In the genomic region with DNA sequence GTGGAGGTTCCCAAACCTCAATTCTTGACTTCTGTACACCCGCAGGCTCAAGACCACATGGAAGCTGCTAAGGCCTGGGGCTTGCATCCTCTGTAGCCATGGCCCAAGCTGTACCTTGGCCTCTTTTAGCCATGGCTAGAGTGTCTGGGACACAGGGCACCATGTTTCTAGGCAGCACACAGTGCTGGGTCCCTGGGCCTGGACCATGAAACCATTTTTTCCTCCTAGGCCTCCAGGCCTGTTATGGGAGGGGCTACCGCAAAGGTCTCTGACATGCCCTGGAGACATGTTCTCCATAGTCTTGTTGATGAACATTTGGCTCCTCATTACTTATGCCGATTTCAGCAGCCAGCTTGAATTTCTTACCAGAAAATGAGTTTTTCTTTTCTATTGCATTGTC, we compare ENCODE assay signal across 24 cellular contexts.
"Had no signal": no experiment of that assay in that cellular context is flagged by ENCODE, and none has a peak within 500 bp of the region (broad histone marks: within the 10 kb centered on the region; RNA-seq: fewer than 3 reads in every experiment).

No MANE protein-coding gene starts in this region.

- H3K27ac Mint-ChIP-seq: activated naive CD4-positive, alpha-beta T cell treated with anti-CD3 and anti-CD28 coated beads for 36 hours; activated naive CD8-positive, alpha-beta T cell; activated T-helper 17 cell treated with anti-CD3 and anti-CD28 coated beads, Interleukin-2, amount 50 U/mL, for 72 hours; brain; T-helper 1 cell treated with Interleukin-12 subunit alpha and Interleukin-12 subunit beta and Interleukin-4 antibody, amounts not matched to agents 30 μg/mL and 1 μg/mL, for 36 hours; WTC11 had no signal

- H2AFZ ChIP-seq: PC-9 had no signal

- H3K27me3 ChIP-seq: cardiac muscle cell had no signal

- FAIRE-seq: astrocyte had no signal

- H3K4me1 Mint-ChIP-seq: activated T-helper 17 cell treated with anti-CD3 and anti-CD28 coated beads, Interleukin-2, amount 50 U/mL, for 72 hours; brain had no signal

- DNase-seq: activated CD4-positive, alpha-beta T cell treated with anti-CD3 and anti-CD28 coated beads for 48 hours; activated CD4-positive, alpha-beta T cell treated with anti-CD3 and anti-CD28 coated beads, Interleukin-2, amount 50 U/mL, for 4 hours; activated CD4-positive, CD25-positive, alpha-beta regulatory T cell treated with anti-CD3 and anti-CD28 coated beads, Interleukin-2, amount 50 U/mL, for 72 hours; activated CD8-positive, alpha-beta memory T cell treated with anti-CD3 and anti-CD28 coated beads for 24 hours; activated gamma-delta T cell; activated naive CD4-positive, alpha-beta T cell treated with anti-CD3 and anti-CD28 coated beads for 36 hours; activated T-cell treated with anti-CD3 and anti-CD28 coated beads, Interleukin-2, amount 50 U/mL, for 48 hours; amygdala; Karpas-422; NCI-H1105 treated with DMSO at 0.1 percent for 48 hours; NCI-H1436 treated with DMSO at 0.1 percent for 48 hours; NCI-H187; NCI-H2081; NCI-H446; NCI-H524; PC-9; SHP77 treated with DMSO at 0.1 percent for 48 hours had no signal

- H3K27ac ChIP-seq: cardiac muscle cell, PC-9 had no signal

- H3K4me3 ChIP-seq: cardiac muscle cell, PC-9 had no signal

- H3K36me3 ChIP-seq: cardiac muscle cell had no signal

- H3K4me2 ChIP-seq: PC-9 had no signal

- ATAC-seq: activated T-helper 17 cell treated with anti-CD3 and anti-CD28 coated beads, Interleukin-2, amount 50 U/mL, for 72 hours; WTC11 had no signal

- H3K4me3 Mint-ChIP-seq: activated naive CD4-positive, alpha-beta T cell treated with anti-CD3 and anti-CD28 coated beads for 36 hours; activated naive CD8-positive, alpha-beta T cell; activated T-helper 17 cell treated with anti-CD3 and anti-CD28 coated beads, Interleukin-2, amount 50 U/mL, for 72 hours; brain; T-helper 1 cell treated with Interleukin-12 subunit alpha and Interleukin-12 subunit beta and Interleukin-4 antibody, amounts not matched to agents 30 μg/mL and 1 μg/mL, for 36 hours; WTC11 had no signal
